Comparison of ENCODE assay signal across 13 cellular contexts in the genomic region with DNA sequence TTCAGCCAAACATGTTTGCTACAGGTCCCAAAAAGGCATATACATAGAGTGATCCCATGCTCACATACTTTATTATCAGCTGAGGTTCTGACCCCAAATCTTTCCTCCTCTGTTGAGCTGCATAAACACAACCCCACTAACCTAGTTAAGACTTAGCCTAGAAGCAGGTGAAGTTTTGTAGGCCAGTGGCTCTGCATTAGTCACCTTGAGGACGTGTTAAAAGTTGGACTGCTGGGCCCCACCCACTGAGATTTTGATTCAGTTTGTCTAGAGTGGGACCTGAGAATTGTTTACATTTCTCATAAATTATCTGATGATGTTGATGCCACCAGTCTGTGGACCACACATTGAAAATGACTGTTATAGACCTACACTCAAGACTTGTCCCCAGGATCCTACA. TPM values are rescaled to one million over a fixed set of nuclear protein-coding genes. Genes with fewer than 3 reads are reported as not detected.
DNase-seq lines count a peak whose midpoint lies in the region; ATAC-seq and TF ChIP-seq lines count a peak whose summit lies in the region.
"Had no signal": no experiment of that assay in that cellular context is flagged by ENCODE, and none has a peak within 500 bp of the region (broad histone marks: within the 10 kb centered on the region; RNA-seq: fewer than 3 reads in every experiment).

No MANE protein-coding gene starts in this region.

- H3K4me3 Mint-ChIP-seq in osteocyte (ENCODE audit: unreplicated experiment) = no peak overlapping the region
- H3K4me3 Mint-ChIP-seq in CD4-positive, alpha-beta memory T cell = no peak overlapping the region
- H3K4me3 Mint-ChIP-seq: B cell; CD8-positive, alpha-beta memory T cell; GM23338 had no signal

- no peaks in the 10 kb centered on the region for H3K9me3 Mint-ChIP-seq in osteocyte (ENCODE audit: unreplicated experiment)
- H3K9me3 Mint-ChIP-seq in CD4-positive, alpha-beta memory T cell = peaks cover 0 to 2% (median 0%) of the 10 kb centered on the region in 8 donors
- H3K9me3 Mint-ChIP-seq: CD8-positive, alpha-beta memory T cell; GM23338 had no signal

- H3K27ac ChIP-seq in foreskin keratinocyte = no peak overlapping the region
- no peak overlapping the region for H3K27ac ChIP-seq in CD4-positive, alpha-beta memory T cell (ENCODE audit: low read depth, low read length)
- H3K27ac ChIP-seq: BLaER1 treated with 17β-estradiol and CSF1 and Interleukin-3, amounts not matched to agents 10 nM and 100 nM had no signal

- H3K4me3 ChIP-seq in epithelial cell of esophagus (ENCODE audit: low read length) = no peak overlapping the region
- H3K4me3 ChIP-seq in CD4-positive, alpha-beta memory T cell (ENCODE audit: low read length in 2 of 2) = no peak overlapping the region
- H3K4me3 ChIP-seq: BLaER1 treated with 17β-estradiol and CSF1 and Interleukin-3, amounts not matched to agents 10 nM and 100 nM; GM23338 had no signal

- H3K4me1 ChIP-seq in foreskin keratinocyte = peaks cover 22% of the 10 kb centered on the region
- H3K4me1 ChIP-seq in CD4-positive, alpha-beta memory T cell (ENCODE audit: insufficient read depth, low read length) = no peaks in the 10 kb centered on the region
- H3K4me1 ChIP-seq: BLaER1 treated with 17β-estradiol and CSF1 and Interleukin-3, amounts not matched to agents 10 nM and 100 nM had no signal

- CTCF ChIA-PET in CD4-positive, alpha-beta memory T cell (lab: Charles Lee; ENCODE audit: partially characterized antibody) = no interaction called here

- no peaks in the 10 kb centered on the region for H3K9me3 ChIP-seq in CD4-positive, alpha-beta memory T cell (ENCODE audit: control insufficient read depth in 1 of 2, low read length in 2 of 2)
- H3K9me3 ChIP-seq: BLaER1 treated with 17β-estradiol and CSF1 and Interleukin-3, amounts not matched to agents 10 nM and 100 nM had no signal

- POLR2A ChIA-PET in CD4-positive, alpha-beta memory T cell (lab: Charles Lee; ENCODE audit: partially characterized antibody) = no interaction called here

- H3K27ac Mint-ChIP-seq in osteocyte (ENCODE audit: unreplicated experiment) = peak overlapping the region; percentile 67
- H3K27ac Mint-ChIP-seq in CD4-positive, alpha-beta memory T cell = no peak overlapping the region
- H3K27ac Mint-ChIP-seq: B cell; CD8-positive, alpha-beta memory T cell; GM23338 had no signal

- no peaks in the 10 kb centered on the region for H3K36me3 Mint-ChIP-seq in osteocyte (ENCODE audit: unreplicated experiment)
- no peaks in the 10 kb centered on the region for H3K36me3 Mint-ChIP-seq in CD4-positive, alpha-beta memory T cell
- H3K36me3 Mint-ChIP-seq: CD8-positive, alpha-beta memory T cell had no signal

- H3K36me3 ChIP-seq in CD4-positive, alpha-beta memory T cell (ENCODE audit: insufficient read depth, low read length) = no peaks in the 10 kb centered on the region
- H3K36me3 ChIP-seq: BLaER1 treated with 17β-estradiol and CSF1 and Interleukin-3, amounts not matched to agents 10 nM and 100 nM had no signal

- H3K27me3 Mint-ChIP-seq in osteocyte (ENCODE audit: unreplicated experiment) = no peaks in the 10 kb centered on the region
- H3K27me3 Mint-ChIP-seq in CD4-positive, alpha-beta memory T cell = no peaks in the 10 kb centered on the region
- H3K27me3 Mint-ChIP-seq: B cell had no signal

- intact Hi-C loops in CD4-positive, alpha-beta memory T cell (cut with micrococcal nuclease) = no loop called here

- ATAC-seq in foreskin keratinocyte (peak; percentile 22), GM18873 (IDR thresholded peaks at IDR 0.05; ENCODE audit: low FRiP score, unreplicated experiment) (no peak)
- ATAC-seq: GM23338 had no signal

- no peaks in the 10 kb centered on the region for H3K27me3 ChIP-seq in foreskin keratinocyte
- H3K27me3 ChIP-seq in CD4-positive, alpha-beta memory T cell (ENCODE audit: insufficient read depth, low read length) = no peaks in the 10 kb centered on the region
- H3K27me3 ChIP-seq: BLaER1 treated with 17β-estradiol and CSF1 and Interleukin-3, amounts not matched to agents 10 nM and 100 nM had no signal

- DNase-seq in epithelial cell of esophagus (ENCODE audit: low read depth) = peak; percentile 41
- DNase-seq in foreskin keratinocyte = no peak
- DNase-seq in osteocyte (ENCODE audit: extremely low spot score, unreplicated experiment) = no peak
- no peak for DNase-seq in CD4-positive, alpha-beta memory T cell
- DNase-seq in NCI-H524 treated with DMSO at 0.1 percent for 48 hours (lab: John Stamatoyannopoulos, UW) = no peak
- DNase-seq in NCI-H128 (lab: John Stamatoyannopoulos, UW; ENCODE audit: unreplicated experiment) = no peak
- DNase-seq: CD8-positive, alpha-beta memory T cell; COR-L47; HCEC 1CT had no signal

- TF ChIP-seq CTCF in epithelial cell of esophagus (IDR thresholded peaks at IDR 0.05; ENCODE audit: insufficient read depth, low read depth, low read length, missing control alignments) (no peak), foreskin keratinocyte (conservative IDR thresholded peaks at IDR 0.05) (no peak), osteocyte (IDR thresholded peaks at IDR 0.05) (no peak)

- H3K4me1 Mint-ChIP-seq in osteocyte (ENCODE audit: unreplicated experiment) = peaks cover 48% of the 10 kb centered on the region
- no peaks in the 10 kb centered on the region for H3K4me1 Mint-ChIP-seq in CD4-positive, alpha-beta memory T cell
- H3K4me1 Mint-ChIP-seq: B cell; CD8-positive, alpha-beta memory T cell; GM23338 had no signal

RNA-seq across cellular contexts. Expression of gene GAB1, which starts 43.8 kb away (rescaled TPM):
- total RNA-seq in foreskin keratinocyte (10.4 and 12.8 TPM in 2 replicates), osteocyte (32.6 and 40.0 TPM in 2 replicates)
- polyA plus RNA-seq in foreskin keratinocyte = 1.3 and 1.8 TPM in 2 replicates
- under 1 TPM; 0.26 to 0.78 TPM for total RNA-seq in CD4-positive, alpha-beta memory T cell
- polyA plus RNA-seq in CD4-positive, alpha-beta memory T cell = not detected
